1 cellular context compared by ENCODE assay signal in genomic region chr18:50819727-50820378, GRCh38.
TF ChIP-seq lines count a peak whose summit lies in the region.

TSS of gene MRO (minus strand) at chr18:50820016. CDS start at chr18:50809400, 10,616 bp downstream.

TF ChIP-seq in HepG2, 621 proteins besides CTCF, POLR2A, EP300 and RAD21 (continued from another document):
- peak; percentile 38 for TF ChIP-seq XRCC5 (optimal IDR thresholded peaks at IDR 0.05; ENCODE audit: low read length)
